17 cellular contexts compared by ENCODE assay signal in the genomic region with DNA sequence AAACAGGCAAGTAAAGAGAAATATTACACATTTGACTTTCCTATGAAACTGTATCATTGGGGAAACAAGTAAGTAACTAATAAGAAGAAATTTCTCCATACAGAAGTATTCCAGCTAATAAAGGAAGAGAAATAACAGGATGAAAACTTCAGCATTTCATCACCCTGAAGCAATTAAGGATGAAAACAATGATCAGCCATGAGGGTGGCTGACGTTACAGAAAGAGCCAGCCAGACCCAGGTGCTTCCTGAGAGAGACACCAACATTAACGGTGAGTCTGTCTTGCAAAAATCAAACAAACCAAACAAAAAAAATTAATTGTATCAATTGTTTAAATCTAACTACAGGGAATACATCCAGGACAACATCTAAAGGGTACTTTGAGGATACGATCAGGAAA.
"Had no signal": no experiment of that assay in that cellular context is flagged by ENCODE, and none has a peak within 500 bp of the region (broad histone marks: within the 10 kb centered on the region; RNA-seq: fewer than 3 reads in every experiment).

No MANE protein-coding gene starts in this region.

- H3K9me3 Mint-ChIP-seq: activated CD4-positive, alpha-beta memory T cell treated with anti-CD3 and anti-CD28 coated beads, Interleukin-2, amount 10 ng/mL, durations not matched to agents 7 days and 5 days; activated T-cell treated with anti-CD3 and anti-CD28 coated beads, Interleukin-2, amount 50 U/mL, for 72 hours; dendritic cell treated with granulocyte-macrophage colony-stimulating factor and Interleukin-4, amounts not matched to agents 40 ng/mL and 50 ng/mL, for 4 days; endodermal cell; stimulated activated naive CD8-positive, alpha-beta T cell treated with anti-CD3 and anti-CD28 coated beads, Interleukin-15, Interleukin-2, amounts not matched to agents 100 ng/mL and 50 ng/mL, for 24 hours had no signal

- H3K4me1 Mint-ChIP-seq: activated CD4-positive, alpha-beta memory T cell treated with anti-CD3 and anti-CD28 coated beads, Interleukin-2, amount 10 ng/mL, durations not matched to agents 7 days and 5 days; activated naive CD8-positive, alpha-beta T cell treated with anti-CD3 and anti-CD28 coated beads, Interleukin-2, amount 10 ng/mL, durations not matched to agents 7 days and 5 days; naive thymus-derived CD4-positive, alpha-beta T cell had no signal

- H3K36me3 ChIP-seq: upper lobe of right lung had no signal

- H3K4me1 ChIP-seq: upper lobe of right lung had no signal

- H3K9me3 ChIP-seq: upper lobe of right lung had no signal

- H3K36me3 Mint-ChIP-seq: activated naive CD8-positive, alpha-beta T cell treated with anti-CD3 and anti-CD28 coated beads, Interleukin-2, amount 10 ng/mL, durations not matched to agents 7 days and 5 days; naive thymus-derived CD4-positive, alpha-beta T cell had no signal

- H3K27ac ChIP-seq: upper lobe of right lung had no signal

- DNase-seq: activated CD4-positive, alpha-beta memory T cell treated with anti-CD3 and anti-CD28 coated beads, Interleukin-2, amount 10 ng/mL, durations not matched to agents 7 days and 5 days; activated gamma-delta T cell treated with Interleukin-2 at 50 U/mL for 16 hours; activated naive CD8-positive, alpha-beta T cell treated with anti-CD3 and anti-CD28 coated beads, Interleukin-2, amount 10 ng/mL, durations not matched to agents 7 days and 5 days; activated T-cell treated with anti-CD3 and anti-CD28 coated beads, Interleukin-2, amount 50 U/mL, for 72 hours; anterior cingulate cortex; cerebellar nuclear complex; endodermal cell; glutamatergic neuron; left cardiac atrium; naive thymus-derived CD4-positive, alpha-beta T cell; stimulated activated CD4-positive, alpha-beta T cell treated with anti-CD3 and anti-CD28 coated beads, Interleukin-15, amount 100 ng/mL, for 24 hours; stimulated activated CD4-positive, alpha-beta T cell treated with anti-CD3 and anti-CD28 coated beads, Interleukin-4, amount 100 ng/mL, for 24 hours; upper lobe of right lung had no signal

- ATAC-seq: activated T-cell treated with anti-CD3 and anti-CD28 coated beads, Interleukin-2, amount 50 U/mL, for 72 hours; esophagus mucosa; left cardiac atrium; upper lobe of right lung had no signal

- H3K4me3 ChIP-seq: lung, upper lobe of right lung had no signal

- H3K4me3 Mint-ChIP-seq: activated CD4-positive, alpha-beta memory T cell treated with anti-CD3 and anti-CD28 coated beads, Interleukin-2, amount 10 ng/mL, durations not matched to agents 7 days and 5 days; activated naive CD8-positive, alpha-beta T cell treated with anti-CD3 and anti-CD28 coated beads, Interleukin-2, amount 10 ng/mL, durations not matched to agents 7 days and 5 days; activated T-cell treated with anti-CD3 and anti-CD28 coated beads, Interleukin-2, amount 50 U/mL, for 72 hours; dendritic cell treated with granulocyte-macrophage colony-stimulating factor and Interleukin-4, amounts not matched to agents 40 ng/mL and 50 ng/mL, for 4 days; endodermal cell; naive thymus-derived CD4-positive, alpha-beta T cell; stimulated activated naive CD8-positive, alpha-beta T cell treated with anti-CD3 and anti-CD28 coated beads, Interleukin-15, Interleukin-2, amounts not matched to agents 100 ng/mL and 50 ng/mL, for 24 hours had no signal

- H3K27me3 ChIP-seq: upper lobe of right lung had no signal

- H3K27ac Mint-ChIP-seq: activated CD4-positive, alpha-beta memory T cell treated with anti-CD3 and anti-CD28 coated beads, Interleukin-2, amount 10 ng/mL, durations not matched to agents 7 days and 5 days; activated naive CD8-positive, alpha-beta T cell treated with anti-CD3 and anti-CD28 coated beads, Interleukin-2, amount 10 ng/mL, durations not matched to agents 7 days and 5 days; activated T-cell treated with anti-CD3 and anti-CD28 coated beads, Interleukin-2, amount 50 U/mL, for 72 hours; dendritic cell treated with granulocyte-macrophage colony-stimulating factor and Interleukin-4, amounts not matched to agents 40 ng/mL and 50 ng/mL, for 4 days; endodermal cell; naive thymus-derived CD4-positive, alpha-beta T cell; stimulated activated naive CD8-positive, alpha-beta T cell treated with anti-CD3 and anti-CD28 coated beads, Interleukin-15, Interleukin-2, amounts not matched to agents 100 ng/mL and 50 ng/mL, for 24 hours had no signal
